ENCODE assay signal across 7 cellular contexts in genomic region chr1:156497743-156498446, GRCh38. TPM values are rescaled to one million over a fixed set of nuclear protein-coding genes. Genes with fewer than 3 reads are reported as not detected.
A peak's percentile ranks its signal among the peaks of the same experiment; 100 is the strongest.
DNase-seq lines count a peak whose midpoint lies in the region; ATAC-seq and TF ChIP-seq lines count a peak whose summit lies in the region.

No MANE protein-coding gene starts in this region.

- DNase-seq in HL-60 (ENCODE audit: low read depth in 1 of 2, low spot score in 1 of 2) = peak in 1 of 2 experiments; percentile 68
- no peak for DNase-seq in activated CD4-positive, alpha-beta memory T cell treated with anti-CD3 and anti-CD28 coated beads, Interleukin-2, amount 10 ng/mL, durations not matched to agents 7 days and 5 days
- no peak for DNase-seq in stimulated activated effector memory CD8-positive, alpha-beta T cell treated with anti-CD3 and anti-CD28 coated beads, Interleukin-12 subunit alpha, Interleukin-12 subunit beta, amount 100 ng/mL, for 72 hours (ENCODE audit: low spot score in 2 of 2)
- no peak for DNase-seq in NCI-H510A treated with DMSO at 0.1 percent for 48 hours (lab: John Stamatoyannopoulos, UW)
- no peak for DNase-seq in NCI-H1417 treated with DMSO at 0.1 percent for 48 hours (lab: John Stamatoyannopoulos, UW)
- DNase-seq in NK-92 (lab: John Stamatoyannopoulos, UW; ENCODE audit: unreplicated experiment) = no peak

- no peaks in the 10 kb centered on the region for H3K9me3 Mint-ChIP-seq in activated CD4-positive, alpha-beta memory T cell treated with anti-CD3 and anti-CD28 coated beads, Interleukin-2, amount 10 ng/mL, durations not matched to agents 7 days and 5 days
- no peaks in the 10 kb centered on the region for H3K9me3 Mint-ChIP-seq in stimulated activated effector memory CD8-positive, alpha-beta T cell treated with anti-CD3 and anti-CD28 coated beads, Interleukin-12 subunit alpha, Interleukin-12 subunit beta, amount 100 ng/mL, for 72 hours

- H3K27ac Mint-ChIP-seq in activated CD4-positive, alpha-beta memory T cell treated with anti-CD3 and anti-CD28 coated beads, Interleukin-2, amount 10 ng/mL, durations not matched to agents 7 days and 5 days = no peak overlapping the region
- peak overlapping the region; percentile 99 for H3K27ac Mint-ChIP-seq in stimulated activated effector memory CD8-positive, alpha-beta T cell treated with anti-CD3 and anti-CD28 coated beads, Interleukin-12 subunit alpha, Interleukin-12 subunit beta, amount 100 ng/mL, for 72 hours

- H3K4me3 ChIP-seq in HL-60 (replicated peaks; ENCODE audit: insufficient read depth, low read length) (peak overlapping the region; percentile 81), iPS-15b (ENCODE audit: low read depth, low read length) (peak overlapping the region; percentile 82)

- H3K27me3 Mint-ChIP-seq in activated CD4-positive, alpha-beta memory T cell treated with anti-CD3 and anti-CD28 coated beads, Interleukin-2, amount 10 ng/mL, durations not matched to agents 7 days and 5 days = no peaks in the 10 kb centered on the region

- H3K27me3 ChIP-seq in HL-60 (ENCODE audit: insufficient read depth, poor library complexity, severe bottlenecking) (no peaks in the 10 kb centered on the region), iPS-15b (ENCODE audit: control insufficient read depth, insufficient read depth, low read length) (no peaks in the 10 kb centered on the region)

- POLR2A ChIA-PET in activated CD4-positive, alpha-beta memory T cell treated with anti-CD3 and anti-CD28 coated beads, Interleukin-2, amount 10 ng/mL, durations not matched to agents 7 days and 5 days (lab: Charles Lee) = interaction anchor here (0.6 to 11.0 kb wide), 4 partner anchors 11 to 565 kb away, joined by 3 to 286 read pairs (median 5); no protein-coding TSS in a partner anchor

- ATAC-seq in stimulated activated effector memory CD8-positive, alpha-beta T cell treated with anti-CD3 and anti-CD28 coated beads, Interleukin-12 subunit alpha, Interleukin-12 subunit beta, amount 100 ng/mL, for 72 hours = no peak

- H3K4me1 ChIP-seq in iPS-15b (ENCODE audit: control insufficient read depth, insufficient read depth, low read length) = peaks cover 35% of the 10 kb centered on the region

- H3K27ac ChIP-seq in HL-60 (replicated peaks) = no peak overlapping the region

- no peak for TF ChIP-seq CTCF in HL-60 (IDR thresholded peaks at IDR 0.05; ENCODE audit: insufficient read depth, low read length)

- H3K9ac ChIP-seq in iPS-15b (ENCODE audit: low read depth, low read length) = no peak overlapping the region

- peaks cover 60% of the 10 kb centered on the region for H3K4me1 Mint-ChIP-seq in activated CD4-positive, alpha-beta memory T cell treated with anti-CD3 and anti-CD28 coated beads, Interleukin-2, amount 10 ng/mL, durations not matched to agents 7 days and 5 days
- H3K4me1 Mint-ChIP-seq in stimulated activated effector memory CD8-positive, alpha-beta T cell treated with anti-CD3 and anti-CD28 coated beads, Interleukin-12 subunit alpha, Interleukin-12 subunit beta, amount 100 ng/mL, for 72 hours = peaks cover 81% of the 10 kb centered on the region

- CTCF ChIA-PET in activated CD4-positive, alpha-beta memory T cell treated with anti-CD3 and anti-CD28 coated beads, Interleukin-2, amount 10 ng/mL, durations not matched to agents 7 days and 5 days (lab: Charles Lee) = interaction anchor here (1.0 to 2.4 kb wide), 5 partner anchors 14 to 112 kb away, joined by 3 to 21 read pairs (median 3); no protein-coding TSS in a partner anchor

- peaks cover 14% of the 10 kb centered on the region for H3K36me3 Mint-ChIP-seq in activated CD4-positive, alpha-beta memory T cell treated with anti-CD3 and anti-CD28 coated beads, Interleukin-2, amount 10 ng/mL, durations not matched to agents 7 days and 5 days (ENCODE audit: low read depth)
- peaks cover 66% of the 10 kb centered on the region for H3K36me3 Mint-ChIP-seq in stimulated activated effector memory CD8-positive, alpha-beta T cell treated with anti-CD3 and anti-CD28 coated beads, Interleukin-12 subunit alpha, Interleukin-12 subunit beta, amount 100 ng/mL, for 72 hours

- peak overlapping the region; percentile 15 for H3K4me3 Mint-ChIP-seq in activated CD4-positive, alpha-beta memory T cell treated with anti-CD3 and anti-CD28 coated beads, Interleukin-2, amount 10 ng/mL, durations not matched to agents 7 days and 5 days
- peak overlapping the region; percentile 85 for H3K4me3 Mint-ChIP-seq in stimulated activated effector memory CD8-positive, alpha-beta T cell treated with anti-CD3 and anti-CD28 coated beads, Interleukin-12 subunit alpha, Interleukin-12 subunit beta, amount 100 ng/mL, for 72 hours

- no peaks in the 10 kb centered on the region for H3K36me3 ChIP-seq in iPS-15b (ENCODE audit: control insufficient read depth, insufficient read depth, low read length)

- H3K9me3 ChIP-seq in iPS-15b (ENCODE audit: control insufficient read depth, insufficient read depth, low read length) = no peaks in the 10 kb centered on the region

RNA-seq across cellular contexts. Expression of gene MEF2D, which starts 2.7 kb away (rescaled TPM):
- 10 to 100 TPM; 49.5 to 52.1 TPM for total RNA-seq in activated CD4-positive, alpha-beta memory T cell treated with anti-CD3 and anti-CD28 coated beads, Interleukin-2, amount 10 ng/mL, durations not matched to agents 7 days and 5 days
